Comparison of ENCODE assay signal across 28 cellular contexts in genomic region chr13:25871389-25872125, GRCh38.
DNase-seq lines count a peak whose midpoint lies in the region; ATAC-seq, FAIRE-seq and TF ChIP-seq lines count a peak whose summit lies in the region.
"Had no signal": no experiment of that assay in that cellular context is flagged by ENCODE, and none has a peak within 500 bp of the region (broad histone marks: within the 10 kb centered on the region; RNA-seq: fewer than 3 reads in every experiment).

No MANE protein-coding gene starts in this region.

- H3K79me2 ChIP-seq in DND-41 (ENCODE audit: insufficient read depth, low read length): no peaks in the 10 kb centered on the region
- H3K79me2 ChIP-seq: hepatocyte had no signal

- H3K4me2 ChIP-seq in DND-41 (ENCODE audit: insufficient read depth, low read length): 0 out of 2 replicates have a peak overlapping the region, but pooled peaks have one; percentile 4
- H3K4me2 ChIP-seq: hepatocyte, PC-9 had no signal

- peaks cover 50% of the 10 kb centered on the region for H3K4me1 Mint-ChIP-seq in activated CD4-positive, alpha-beta T cell treated with anti-CD3 and anti-CD28 coated beads, Interleukin-2, amount 10 ng/mL, durations not matched to agents 24 days and 14 days
- H3K4me1 Mint-ChIP-seq in activated T-helper 17 cell treated with anti-CD3 and anti-CD28 coated beads, Interleukin-2, amount 50 U/mL, for 72 hours: peaks cover 34% of the 10 kb centered on the region

- H3K27me3 ChIP-seq in DND-41 (ENCODE audit: insufficient read depth, low read length, poor library complexity): no peaks in the 10 kb centered on the region
- H3K27me3 ChIP-seq: cardiac muscle cell, gastrocnemius medialis, hepatocyte, sigmoid colon, transverse colon had no signal

- peaks cover 8% of the 10 kb centered on the region for H3K36me3 Mint-ChIP-seq in activated CD4-positive, alpha-beta T cell treated with anti-CD3 and anti-CD28 coated beads, Interleukin-2, amount 10 ng/mL, durations not matched to agents 24 days and 14 days (ENCODE audit: low read depth)
- no peaks in the 10 kb centered on the region for H3K36me3 Mint-ChIP-seq in activated T-helper 17 cell treated with anti-CD3 and anti-CD28 coated beads, Interleukin-2, amount 50 U/mL, for 72 hours (ENCODE audit: low read depth)

- no peak overlapping the region for H3K4me3 Mint-ChIP-seq in activated CD4-positive, alpha-beta T cell treated with anti-CD3 and anti-CD28 coated beads, Interleukin-2, amount 10 ng/mL, durations not matched to agents 24 days and 14 days
- H3K4me3 Mint-ChIP-seq in activated T-helper 17 cell treated with anti-CD3 and anti-CD28 coated beads, Interleukin-2, amount 50 U/mL, for 72 hours: peak overlapping the region; percentile 13

- ATAC-seq in DND-41 (ENCODE audit: insufficient read depth, low read depth): no peak
- peak; percentile 60 for ATAC-seq in activated T-helper 17 cell treated with anti-CD3 and anti-CD28 coated beads, Interleukin-2, amount 50 U/mL, for 72 hours (replicated peaks)
- no peak for ATAC-seq in HG03095 (IDR thresholded peaks at IDR 0.05; ENCODE audit: unreplicated experiment)
- ATAC-seq: gastrocnemius medialis, HCT116 had no signal

- H3K9me3 Mint-ChIP-seq in activated CD4-positive, alpha-beta T cell treated with anti-CD3 and anti-CD28 coated beads, Interleukin-2, amount 10 ng/mL, durations not matched to agents 24 days and 14 days: peaks cover 17% of the 10 kb centered on the region
- peaks cover 7% of the 10 kb centered on the region for H3K9me3 Mint-ChIP-seq in activated T-helper 17 cell treated with anti-CD3 and anti-CD28 coated beads, Interleukin-2, amount 50 U/mL, for 72 hours

- no peak for FAIRE-seq in HTR-8/SVneo (lab: Jason Lieb, UNC)
- FAIRE-seq: A204.1, TTC549 had no signal

- H2AFZ ChIP-seq in DND-41 (ENCODE audit: low read depth, low read length): no peak overlapping the region
- H2AFZ ChIP-seq: hepatocyte, PC-9 had no signal

- intact Hi-C loops in activated CD4-positive, alpha-beta T cell treated with anti-CD3 and anti-CD28 coated beads, Interleukin-2, amount 10 ng/mL, durations not matched to agents 24 days and 14 days (cut with micrococcal nuclease): loop anchor here (10.0 kb wide), 1 partner anchor 587 kb away; the partner anchor contains the start of gene MTMR6

- DNase-seq in activated CD4-positive, alpha-beta T cell treated with anti-CD3 and anti-CD28 coated beads, Interleukin-2, amount 10 ng/mL, durations not matched to agents 24 days and 14 days: no peak
- DNase-seq in activated CD4-positive, alpha-beta T cell treated with anti-CD3 and anti-CD28 coated beads, Interleukin-2, amount 50 U/mL, for 48 hours: no peak
- DNase-seq in DND-41 (no peak), NOMO-1 (lab: John Stamatoyannopoulos, UW; ENCODE audit: unreplicated experiment in 2 of 2) (peak; percentile 35 to 85), NK-92 (lab: John Stamatoyannopoulos, UW; ENCODE audit: unreplicated experiment) (no peak), HTR-8/SVneo (ENCODE audit: insufficient read length, low spot score) (no peak)
- DNase-seq: activated CD4-positive, alpha-beta T cell treated with anti-CD3 and anti-CD28 coated beads for 4 hours; activated CD8-positive, alpha-beta memory T cell treated with anti-CD3 and anti-CD28 coated beads, Interleukin-2, amount 50 U/mL, for 4 hours; Calu3; cortex of kidney; gastrocnemius medialis; mesenchymal stem cell; NCI-H1417 treated with DMSO at 0.1 percent for 48 hours; NCI-H2081 treated with DMSO at 0.1 percent for 48 hours; NCI-H345; NCI-H748 treated with DMSO at 0.1 percent for 48 hours; PC-9; SHP77; sigmoid colon; transverse colon had no signal

- H3K9me3 ChIP-seq in DND-41 (ENCODE audit: insufficient read depth, low read length, severe bottlenecking): no peaks in the 10 kb centered on the region
- H3K9me3 ChIP-seq: gastrocnemius medialis, prostate gland, sigmoid colon, transverse colon had no signal

- no peak for TF ChIP-seq CTCF in DND-41 (IDR thresholded peaks at IDR 0.05; ENCODE audit: borderline replicate concordance, extremely low read depth, low read length, poor library complexity, severe bottlenecking)

- H3K9ac ChIP-seq in DND-41 (ENCODE audit: low read depth, low read length): peak overlapping the region; percentile 22; the same call in 1 of the 2 replicates

- no peaks in the 10 kb centered on the region for H3K36me3 ChIP-seq in DND-41 (ENCODE audit: insufficient read depth, low read length)
- H3K36me3 ChIP-seq: cardiac muscle cell, gastrocnemius medialis, prostate gland, sigmoid colon, transverse colon had no signal

- peaks cover 83% of the 10 kb centered on the region for H3K4me1 ChIP-seq in DND-41 (ENCODE audit: insufficient read depth, low read length)
- H3K4me1 ChIP-seq: prostate gland, sigmoid colon, transverse colon had no signal

- H3K4me3 ChIP-seq in DND-41 (ENCODE audit: low read depth in 1 of 2, low read length in 2 of 2): no peak overlapping the region
- H3K4me3 ChIP-seq: cardiac muscle cell, gastrocnemius medialis, hepatocyte, PC-9, prostate gland, sigmoid colon, transverse colon had no signal

- H3K27me3 Mint-ChIP-seq in activated CD4-positive, alpha-beta T cell treated with anti-CD3 and anti-CD28 coated beads, Interleukin-2, amount 10 ng/mL, durations not matched to agents 24 days and 14 days: no peaks in the 10 kb centered on the region
- no peaks in the 10 kb centered on the region for H3K27me3 Mint-ChIP-seq in activated T-helper 17 cell treated with anti-CD3 and anti-CD28 coated beads, Interleukin-2, amount 50 U/mL, for 72 hours

- peak overlapping the region; percentile 40 for H3K27ac Mint-ChIP-seq in activated CD4-positive, alpha-beta T cell treated with anti-CD3 and anti-CD28 coated beads, Interleukin-2, amount 10 ng/mL, durations not matched to agents 24 days and 14 days
- no peak overlapping the region for H3K27ac Mint-ChIP-seq in activated T-helper 17 cell treated with anti-CD3 and anti-CD28 coated beads, Interleukin-2, amount 50 U/mL, for 72 hours

- no peaks in the 10 kb centered on the region for H4K20me1 ChIP-seq in DND-41 (ENCODE audit: insufficient read depth, low read length)

- H3K27ac ChIP-seq in DND-41 (ENCODE audit: low read length): peak overlapping the region; percentile 65
- H3K27ac ChIP-seq: hepatocyte, PC-9, prostate gland, sigmoid colon, transverse colon had no signal

Comparison
In these comparisons a context has a peak if more than half of its experiments do, and no peak if none do; other contexts are left out.
1. DNase-seq: peak in NOMO-1 (2 of 2); none in activated CD4-positive, alpha-beta T cell treated with anti-CD3 and anti-CD28 coated beads, Interleukin-2, amount 10 ng/mL, durations not matched to agents 24 days and 14 days (single experiment), activated CD4-positive, alpha-beta T cell treated with anti-CD3 and anti-CD28 coated beads, Interleukin-2, amount 50 U/mL, for 48 hours (0 of 2), DND-41 (single experiment), NK-92 (single experiment) and HTR-8/SVneo (single experiment).